Comparison of ENCODE assay signal across 12 cellular contexts in genomic region chr9:14441976-14442651, GRCh38.
A peak's percentile ranks its signal among the peaks of the same experiment; 100 is the strongest.
DNase-seq lines count a peak whose midpoint lies in the region; TF ChIP-seq lines count a peak whose summit lies in the region.
"Had no signal": no experiment of that assay in that cellular context is flagged by ENCODE, and none has a peak within 500 bp of the region (broad histone marks: within the 10 kb centered on the region; RNA-seq: fewer than 3 reads in every experiment).

No MANE protein-coding gene starts in this region.

- TF ChIP-seq CTCF in BJ (IDR thresholded peaks at IDR 0.05; ENCODE audit: insufficient read depth, low read depth, low read length): peak; percentile 20
- TF ChIP-seq CTCF in hepatocyte (IDR thresholded peaks at IDR 0.05; ENCODE audit: poor library complexity): peak; percentile 20

- H3K4me1 ChIP-seq in hepatocyte (ENCODE audit: insufficient read depth): no peaks in the 10 kb centered on the region

- no peaks in the 10 kb centered on the region; the same call in 1 of the 2 replicates for H3K27me3 ChIP-seq in BJ (ENCODE audit: control insufficient read depth, insufficient read depth, low read length)
- no peaks in the 10 kb centered on the region for H3K27me3 ChIP-seq in H7 (ENCODE audit: control insufficient read depth, insufficient read depth, low read length)
- no peaks in the 10 kb centered on the region for H3K27me3 ChIP-seq in hepatocyte

- peak overlapping the region; percentile 56 for H3K27ac ChIP-seq in hepatocyte

- no peak overlapping the region for H3K4me3 Mint-ChIP-seq in activated naive CD4-positive, alpha-beta T cell treated with anti-CD3 and anti-CD28 coated beads for 36 hours
- H3K4me3 Mint-ChIP-seq: activated CD4-positive, alpha-beta T cell treated with anti-CD3 and anti-CD28 coated beads for 36 hours; central memory CD8-positive, alpha-beta T cell had no signal

- H3K9me3 ChIP-seq in hepatocyte (ENCODE audit: low read depth): no peaks in the 10 kb centered on the region

- H3K4me3 ChIP-seq in BJ (ENCODE audit: low read depth, low read length) (no peak overlapping the region), H7 (ENCODE audit: insufficient read depth, low read depth, low read length) (no peak overlapping the region), hepatocyte (no peak overlapping the region)

- no peaks in the 10 kb centered on the region for H4K20me1 ChIP-seq in hepatocyte (ENCODE audit: insufficient read depth, poor library complexity, severe bottlenecking)

- H3K4me1 Mint-ChIP-seq in activated naive CD4-positive, alpha-beta T cell treated with anti-CD3 and anti-CD28 coated beads for 36 hours (ENCODE audit: low read depth): no peaks in the 10 kb centered on the region
- H3K4me1 Mint-ChIP-seq: activated CD4-positive, alpha-beta T cell treated with anti-CD3 and anti-CD28 coated beads for 36 hours; central memory CD8-positive, alpha-beta T cell had no signal

- H3K9me2 ChIP-seq in hepatocyte (replicated peaks; ENCODE audit: insufficient read depth): no peaks in the 10 kb centered on the region

- POLR2A ChIA-PET in BJ (lab: Charles Lee): no interaction called here

- no peak overlapping the region for H2AFZ ChIP-seq in hepatocyte

- H3K9me3 Mint-ChIP-seq in activated naive CD4-positive, alpha-beta T cell treated with anti-CD3 and anti-CD28 coated beads for 36 hours: no peaks in the 10 kb centered on the region

- H3K36me3 ChIP-seq in BJ (ENCODE audit: control insufficient read depth, insufficient read depth, low read length) (no peaks in the 10 kb centered on the region), H7 (replicated peaks; ENCODE audit: control insufficient read depth, insufficient read depth, low read length) (no peaks in the 10 kb centered on the region), hepatocyte (replicated peaks; ENCODE audit: insufficient read depth, low read depth) (no peaks in the 10 kb centered on the region)

- CTCF ChIA-PET in BJ (lab: Yijun Ruan, JAX): interaction anchor here (0.7 to 3.0 kb wide), 4 partner anchors 9 to 711 kb away, joined by 3 to 13 read pairs (median 5); no protein-coding TSS in a partner anchor
- CTCF ChIA-PET in activated naive CD4-positive, alpha-beta T cell treated with anti-CD3 and anti-CD28 coated beads for 36 hours (lab: Charles Lee): no interaction called here

- H3K4me2 ChIP-seq in hepatocyte: no peak overlapping the region

- intact Hi-C loops in activated naive CD4-positive, alpha-beta T cell treated with anti-CD3 and anti-CD28 coated beads for 36 hours (cut with micrococcal nuclease): loop anchor here (1.0 kb wide), 1 partner anchor 326 kb away; no protein-coding TSS in a partner anchor

- WGBS in hepatocyte (ENCODE audit: low lambda C conversion rate, missing lambda C conversion rate): 70% methylated on average over 10 of the region's 10 CpGs

- peaks cover 9% of the 10 kb centered on the region for H3K27me3 Mint-ChIP-seq in activated naive CD4-positive, alpha-beta T cell treated with anti-CD3 and anti-CD28 coated beads for 36 hours (ENCODE audit: low read depth)

- H3K79me2 ChIP-seq in hepatocyte: no peaks in the 10 kb centered on the region

- H3K36me3 Mint-ChIP-seq in activated naive CD4-positive, alpha-beta T cell treated with anti-CD3 and anti-CD28 coated beads for 36 hours (ENCODE audit: low read depth): no peaks in the 10 kb centered on the region

- DNase-seq in BJ (ENCODE audit: low read depth) (no peak), H7 (peak; percentile 16), RPMI7951 (ENCODE audit: low read depth) (peak; percentile 13), hepatocyte (ENCODE audit: low spot score) (peak; percentile 39), NCI-H1105 (lab: John Stamatoyannopoulos, UW) (no peak), SKM-1 treated with dmso at 0.1 percent for 144 hours (lab: John Stamatoyannopoulos, UW; ENCODE audit: unreplicated experiment) (no peak)
- no peak for DNase-seq in stimulated activated CD4-positive, alpha-beta T cell treated with anti-CD3 and anti-CD28 coated beads, Interleukin-2, amount 100 ng/mL, for 24 hours
- no peak for DNase-seq in activated naive CD4-positive, alpha-beta T cell treated with anti-CD3 and anti-CD28 coated beads for 36 hours
- DNase-seq: activated CD4-positive, alpha-beta T cell treated with anti-CD3 and anti-CD28 coated beads for 36 hours; kidney glomerular epithelial cell; NCI-H1105 treated with DMSO at 0.1 percent for 48 hours had no signal

- no peak overlapping the region for H3K27ac Mint-ChIP-seq in activated naive CD4-positive, alpha-beta T cell treated with anti-CD3 and anti-CD28 coated beads for 36 hours
- H3K27ac Mint-ChIP-seq: activated CD4-positive, alpha-beta T cell treated with anti-CD3 and anti-CD28 coated beads for 36 hours had no signal

Comparison
In these comparisons a context has a peak if more than half of its experiments do, and no peak if none do; other contexts are left out.
1. DNase-seq: peak in H7 (single experiment), RPMI7951 (single experiment) and hepatocyte (single experiment); none in BJ (single experiment), stimulated activated CD4-positive, alpha-beta T cell treated with anti-CD3 and anti-CD28 coated beads, Interleukin-2, amount 100 ng/mL, for 24 hours (0 of 2), activated naive CD4-positive, alpha-beta T cell treated with anti-CD3 and anti-CD28 coated beads for 36 hours (single experiment), NCI-H1105 (single experiment) and SKM-1 treated with dmso at 0.1 percent for 144 hours (single experiment).